Comparison of ENCODE assay signal across 8 cellular contexts in the genomic region with DNA sequence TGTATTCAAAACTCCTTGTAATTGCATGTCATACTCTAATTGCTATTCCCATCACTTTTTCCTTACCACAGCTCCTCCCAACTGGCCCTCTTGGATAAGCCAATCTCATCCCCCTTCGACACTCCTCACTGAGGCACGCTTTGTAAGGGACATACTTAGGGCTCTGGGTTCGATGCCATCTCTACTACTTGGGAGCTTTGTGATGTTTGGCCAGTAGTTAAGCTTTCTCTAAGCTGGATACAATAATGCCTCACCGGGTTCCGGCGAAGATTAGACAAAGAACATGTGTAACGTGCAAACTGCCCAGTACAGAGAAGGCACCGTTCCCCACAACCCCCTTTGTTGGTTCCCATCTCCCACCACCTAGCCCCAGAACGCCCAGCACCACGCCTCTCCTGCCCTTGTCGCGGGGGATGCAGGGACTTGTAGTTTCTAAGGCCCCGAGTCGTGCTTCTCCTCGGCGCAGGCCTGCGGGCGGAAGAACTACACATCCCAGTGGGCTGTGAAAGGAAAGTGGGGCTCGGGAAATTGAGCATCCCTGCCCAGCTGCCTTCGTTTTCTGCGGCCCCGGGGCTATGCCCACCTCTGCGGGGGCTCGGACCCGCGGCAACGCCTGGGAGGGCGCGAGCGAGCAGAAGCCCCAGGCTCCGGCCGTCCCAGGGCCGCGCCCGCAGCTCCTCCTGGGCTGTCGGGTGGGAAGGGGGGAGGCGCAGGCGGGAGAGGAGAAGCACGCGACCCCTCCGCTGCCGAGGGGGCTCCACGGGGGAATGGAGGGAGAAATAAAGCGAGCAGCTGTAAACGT. TPM values are rescaled to one million over a fixed set of nuclear protein-coding genes. Genes with fewer than 3 reads are reported as not detected.
DNase-seq lines count a peak whose midpoint lies in the region; ATAC-seq lines count a peak whose summit lies in the region.

No MANE protein-coding gene starts in this region.

- DNase-seq in COLO829 (ENCODE audit: low spot score) (peak; percentile 68), HT-29 (ENCODE audit: low spot score) (peak; percentile 76), NK-92 (lab: John Stamatoyannopoulos, UW; ENCODE audit: unreplicated experiment) (peak; percentile 28), medulla oblongata (ENCODE audit: extremely low spot score) (peak; percentile 97)
- DNase-seq in activated CD8-positive, alpha-beta memory T cell treated with anti-CD3 and anti-CD28 coated beads for 1 hour (ENCODE audit: extremely low read depth in 1 of 2, low read depth in 1 of 2), result peak; percentile 57 to 79
- peak; percentile 82 for DNase-seq in effector CD8-positive, alpha-beta T cell (lab: John Stamatoyannopoulos, UW)
- DNase-seq in stimulated activated CD4-positive, alpha-beta T cell treated with anti-CD3 and anti-CD28 coated beads, TNF-alpha, amount 100 ng/mL, for 4 hours (ENCODE audit: low read depth in 3 of 3), result peak; percentile 67 to 85 (median 81)

- peak; percentile 79 for ATAC-seq in GM21367 (IDR thresholded peaks at IDR 0.05; ENCODE audit: unreplicated experiment)

RNA-seq across cellular contexts. Expression of a gene that starts 1.1 kb away (rescaled TPM):
- 4.7 and 6.2 TPM in 2 replicates for total RNA-seq in HT-29 (2014; rRNA removed; shearing (Covaris generic))

RNA-seq across cellular contexts. Expression of a gene that starts 56.5 kb away (rescaled TPM):
- 1.7 and 4.3 TPM in 2 replicates for total RNA-seq in HT-29 (2014; rRNA removed; shearing (Covaris generic))

Comparison
In these comparisons a context has a peak if more than half of its experiments do, and no peak if none do; other contexts are left out.
1. Peak in every context shown above with its lines: DNase-seq and ATAC-seq.
2. DNase-seq: peak in every context shown above with its lines; median percentile 97 in medulla oblongata; 82 in effector CD8-positive, alpha-beta T cell; 81 in stimulated activated CD4-positive, alpha-beta T cell treated with anti-CD3 and anti-CD28 coated beads, TNF-alpha, amount 100 ng/mL, for 4 hours; 76 in HT-29; 68 in COLO829; 68 in activated CD8-positive, alpha-beta memory T cell treated with anti-CD3 and anti-CD28 coated beads for 1 hour; 28 in NK-92.